1 cellular context compared by ENCODE assay signal in the genomic region with DNA sequence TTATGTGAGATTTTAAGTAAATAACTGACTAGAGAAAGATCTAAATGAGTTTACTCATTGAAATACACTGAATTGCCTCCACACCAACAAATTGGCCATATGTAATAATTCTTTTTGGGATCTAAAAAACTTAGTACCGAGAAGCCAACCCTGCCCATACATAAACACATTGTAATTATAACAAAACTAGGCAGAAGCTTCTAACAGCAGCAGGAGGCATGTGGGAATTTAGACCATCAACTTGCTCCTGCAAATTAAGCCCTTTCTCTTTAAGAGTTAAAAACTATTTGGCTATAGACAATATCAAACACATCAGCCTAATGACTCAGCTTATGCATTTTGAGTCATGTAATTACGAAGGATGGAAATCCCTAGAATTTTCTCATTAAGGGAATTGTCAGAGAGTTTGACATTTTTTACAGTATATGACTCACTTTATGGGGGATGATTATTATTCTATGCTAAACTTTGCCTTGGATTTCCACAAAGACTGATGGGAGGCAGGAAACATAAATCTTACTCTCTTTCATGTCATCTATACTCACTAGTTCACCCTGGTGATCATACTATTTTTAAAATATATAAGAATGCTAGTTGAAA.
TF ChIP-seq lines count a peak whose summit lies in the region.

No MANE protein-coding gene starts in this region.

TF ChIP-seq in SK-N-SH treated with all-trans-retinoic acid at 6 μM for 48 hours, 23 proteins besides CTCF, POLR2A, EP300 and RAD21 (continued from another document):
- TF ChIP-seq PATZ1 (CRISPR knock-in tag; IDR thresholded peaks at IDR 0.05; ENCODE audit: borderline replicate concordance): no peak
